29 cellular contexts compared by ENCODE assay signal in the genomic region with DNA sequence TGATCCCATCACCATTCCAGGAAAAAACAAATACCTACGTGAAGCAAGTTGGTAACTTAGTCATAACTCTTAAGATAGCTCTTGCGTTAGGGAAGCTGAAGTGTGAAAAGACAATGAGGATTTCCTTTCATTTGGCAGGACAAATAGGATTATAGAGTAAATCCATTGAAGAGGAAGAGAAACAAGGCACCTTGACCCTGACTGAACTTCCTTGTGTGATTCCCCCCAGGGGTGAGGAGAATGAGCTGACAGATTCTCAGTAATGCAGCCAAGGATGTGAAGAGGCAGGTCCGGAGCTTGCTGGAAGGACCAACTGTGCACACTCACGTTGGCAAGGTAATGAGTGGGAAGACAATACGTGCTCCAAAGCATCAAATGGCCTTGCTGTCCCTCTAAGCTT. TPM values are rescaled to one million over a fixed set of nuclear protein-coding genes. Genes with fewer than 3 reads are reported as not detected.
DNase-seq lines count a peak whose midpoint lies in the region; FAIRE-seq and TF ChIP-seq lines count a peak whose summit lies in the region.
"Had no signal": no experiment of that assay in that cellular context is flagged by ENCODE, and none has a peak within 500 bp of the region (broad histone marks: within the 10 kb centered on the region; RNA-seq: fewer than 3 reads in every experiment).

No MANE protein-coding gene starts in this region.

- H3K9me3 ChIP-seq in trophoblast cell (ENCODE audit: insufficient read depth, low read depth, low read length) (no peaks in the 10 kb centered on the region), neural progenitor cell (ENCODE audit: low read depth) (no peaks in the 10 kb centered on the region)
- H3K9me3 ChIP-seq in CD4-positive, alpha-beta memory T cell (ENCODE audit: control insufficient read depth in 1 of 2, low read length in 2 of 2) = no peaks in the 10 kb centered on the region
- H3K9me3 ChIP-seq: BE2C, body of pancreas, left lung, tibial nerve had no signal

- no peaks in the 10 kb centered on the region for H3K27me3 ChIP-seq in bronchial epithelial cell (ENCODE audit: control insufficient read depth, insufficient read depth, low read length)
- H3K27me3 ChIP-seq in trophoblast cell (ENCODE audit: insufficient read depth, low read length) = no peaks in the 10 kb centered on the region
- H3K27me3 ChIP-seq in CD4-positive, alpha-beta memory T cell (ENCODE audit: insufficient read depth, low read length) = no peaks in the 10 kb centered on the region
- peaks cover 8% of the 10 kb centered on the region for H3K27me3 ChIP-seq in neural progenitor cell
- H3K27me3 ChIP-seq: BE2C, body of pancreas, left lung, tibial nerve had no signal

- H3K27ac Mint-ChIP-seq in CD4-positive, alpha-beta memory T cell = no peak overlapping the region
- no peak overlapping the region for H3K27ac Mint-ChIP-seq in neural progenitor cell
- H3K27ac Mint-ChIP-seq: activated CD4-positive, alpha-beta T cell treated with anti-CD3 and anti-CD28 coated beads for 36 hours; activated T-cell treated with anti-CD3 and anti-CD28 coated beads, Interleukin-2, amount 50 U/mL, for 24 hours; mesothelial cell of epicardium; stimulated activated naive CD8-positive, alpha-beta T cell treated with anti-CD3 and anti-CD28 coated beads, Interleukin-15, amount 100 ng/mL, for 72 hours; T-helper 1 cell treated with Interleukin-12 subunit alpha and Interleukin-12 subunit beta and Interleukin-4 antibody, amounts not matched to agents 30 μg/mL and 1 μg/mL, for 36 hours had no signal

- H4K8ac ChIP-seq in trophoblast cell (ENCODE audit: low read depth, low read length) = no peak overlapping the region

- no peaks in the 10 kb centered on the region for H3K9me3 Mint-ChIP-seq in CD4-positive, alpha-beta memory T cell
- H3K9me3 Mint-ChIP-seq in neural progenitor cell = no peaks in the 10 kb centered on the region
- H3K9me3 Mint-ChIP-seq: activated T-cell treated with anti-CD3 and anti-CD28 coated beads, Interleukin-2, amount 50 U/mL, for 24 hours; immature natural killer cell; mesothelial cell of epicardium; naive B cell; stimulated activated naive CD8-positive, alpha-beta T cell treated with anti-CD3 and anti-CD28 coated beads, Interleukin-15, amount 100 ng/mL, for 72 hours had no signal

- POLR2A ChIA-PET in CD4-positive, alpha-beta memory T cell (lab: Charles Lee; ENCODE audit: partially characterized antibody) = interaction anchor here (2.5 to 7.7 kb wide), 2 partner anchors 362 to 440 kb away, joined by 16 to 82 read pairs; a partner anchor contains a TSS

- H3K9ac ChIP-seq in trophoblast cell (ENCODE audit: low read length) = no peak overlapping the region
- no peak overlapping the region for H3K9ac ChIP-seq in neural progenitor cell

- no peak overlapping the region for H3K14ac ChIP-seq in trophoblast cell (ENCODE audit: low read length)

- H3K23ac ChIP-seq in trophoblast cell (ENCODE audit: low read length) = no peak overlapping the region

- H3K36me3 ChIP-seq in bronchial epithelial cell (ENCODE audit: control insufficient read depth, insufficient read depth, low read length) = no peaks in the 10 kb centered on the region
- H3K36me3 ChIP-seq in trophoblast cell (ENCODE audit: control insufficient read depth in 1 of 2, insufficient read depth in 2 of 2, low read length in 2 of 2) = no peaks in the 10 kb centered on the region
- H3K36me3 ChIP-seq in CD4-positive, alpha-beta memory T cell (ENCODE audit: insufficient read depth, low read length) = no peaks in the 10 kb centered on the region
- no peaks in the 10 kb centered on the region for H3K36me3 ChIP-seq in neural progenitor cell
- H3K36me3 ChIP-seq: BE2C, left lung, tibial nerve had no signal

- H3K27ac ChIP-seq in trophoblast cell (ENCODE audit: low read depth, low read length) (no peak overlapping the region), neural progenitor cell (no peak overlapping the region)
- H3K27ac ChIP-seq in CD4-positive, alpha-beta memory T cell (ENCODE audit: low read depth, low read length) = no peak overlapping the region
- H3K27ac ChIP-seq: body of pancreas, skin epidermis, tibial nerve had no signal

- H2AFZ ChIP-seq in trophoblast cell (ENCODE audit: insufficient read depth, low read length, poor library complexity) (no peak overlapping the region), neural progenitor cell (replicated peaks) (no peak overlapping the region)

- no peak overlapping the region for H3K4ac ChIP-seq in trophoblast cell (ENCODE audit: low read depth, low read length)

- no peak overlapping the region for H3K18ac ChIP-seq in trophoblast cell (ENCODE audit: low read length)

- peaks cover 27 to 46% (median 36%) of the 10 kb centered on the region in 4 donors for H3K4me1 Mint-ChIP-seq in CD4-positive, alpha-beta memory T cell
- peaks cover 20% of the 10 kb centered on the region for H3K4me1 Mint-ChIP-seq in neural progenitor cell

- no peaks in the 10 kb centered on the region for H3K27me3 Mint-ChIP-seq in CD4-positive, alpha-beta memory T cell
- peaks cover 6% of the 10 kb centered on the region for H3K27me3 Mint-ChIP-seq in neural progenitor cell (ENCODE audit: insufficient read depth, low read depth)
- H3K27me3 Mint-ChIP-seq: activated CD4-positive, alpha-beta T cell treated with anti-CD3 and anti-CD28 coated beads for 36 hours; activated T-cell treated with anti-CD3 and anti-CD28 coated beads, Interleukin-2, amount 50 U/mL, for 24 hours; naive B cell; stimulated activated naive CD8-positive, alpha-beta T cell treated with anti-CD3 and anti-CD28 coated beads, Interleukin-15, amount 100 ng/mL, for 72 hours had no signal

- peak overlapping the region; percentile 10 for H2BK12ac ChIP-seq in trophoblast cell (ENCODE audit: low read length)

- H3K4me3 Mint-ChIP-seq in CD4-positive, alpha-beta memory T cell = no peak overlapping the region
- H3K4me3 Mint-ChIP-seq in neural progenitor cell = no peak overlapping the region
- H3K4me3 Mint-ChIP-seq: activated CD4-positive, alpha-beta T cell treated with anti-CD3 and anti-CD28 coated beads for 36 hours; activated T-cell treated with anti-CD3 and anti-CD28 coated beads, Interleukin-2, amount 50 U/mL, for 24 hours; immature natural killer cell; mesothelial cell of epicardium; stimulated activated naive CD8-positive, alpha-beta T cell treated with anti-CD3 and anti-CD28 coated beads, Interleukin-15, amount 100 ng/mL, for 72 hours; T-helper 1 cell treated with Interleukin-12 subunit alpha and Interleukin-12 subunit beta and Interleukin-4 antibody, amounts not matched to agents 30 μg/mL and 1 μg/mL, for 36 hours had no signal

- no peaks in the 10 kb centered on the region for H3K36me3 Mint-ChIP-seq in CD4-positive, alpha-beta memory T cell
- no peaks in the 10 kb centered on the region for H3K36me3 Mint-ChIP-seq in neural progenitor cell
- H3K36me3 Mint-ChIP-seq: mesothelial cell of epicardium, naive B cell had no signal

- no CpG with 5 or more reads among the region's 5 CpGs for WGBS in trophoblast cell (ENCODE audit: extremely low coverage, insufficient coverage, insufficient read length)

- peak; percentile 2 for DNase-seq in NOMO-1 treated with DMSO at 0.1 percent for 48 hours (lab: John Stamatoyannopoulos, UW; ENCODE audit: unreplicated experiment)
- no peak for DNase-seq in NOMO-1 (lab: John Stamatoyannopoulos, UW; ENCODE audit: unreplicated experiment in 2 of 2)
- no peak for DNase-seq in D721Med (ENCODE audit: insufficient read length, low spot score)
- DNase-seq in bronchial epithelial cell (ENCODE audit: low read depth) = peak; percentile 49
- DNase-seq in trophoblast cell = no peak
- DNase-seq in CD4-positive, alpha-beta memory T cell = no peak
- no peak for DNase-seq in DMS 273 treated with DMSO at 0.1 percent for 48 hours (lab: John Stamatoyannopoulos, UW)
- no peak for DNase-seq in neural progenitor cell (ENCODE audit: low spot score)
- DNase-seq: activated CD4-positive, alpha-beta T cell treated with anti-CD3 and anti-CD28 coated beads for 36 hours; activated naive CD4-positive, alpha-beta T cell; activated T-cell treated with anti-CD3 and anti-CD28 coated beads, Interleukin-2, amount 50 U/mL, for 24 hours; BE2C; body of pancreas; DMS53; foreskin fibroblast; GDM1; hippocampal formation; immature natural killer cell; left lung; naive B cell; NCI-H187; NCI-H526; stimulated activated naive CD8-positive, alpha-beta T cell treated with anti-CD3 and anti-CD28 coated beads, Interleukin-15, amount 100 ng/mL, for 72 hours had no signal

- H3F3A ChIP-seq in neural progenitor cell (ENCODE audit: low read depth) = no peaks in the 10 kb centered on the region

- no peaks in the 10 kb centered on the region for H3K79me2 ChIP-seq in trophoblast cell (ENCODE audit: control insufficient read depth, insufficient read depth, low read length, poor library complexity)
- no peaks in the 10 kb centered on the region for H3K79me2 ChIP-seq in neural progenitor cell (ENCODE audit: low read depth)

- H3K4me1 ChIP-seq in trophoblast cell (ENCODE audit: control insufficient read depth in 1 of 2, insufficient read depth in 2 of 2, low read length in 2 of 2) (peaks cover 0 to 6% of the 10 kb centered on the region in 2 experiments), neural progenitor cell (peaks cover 18% of the 10 kb centered on the region)
- peaks cover 34% of the 10 kb centered on the region for H3K4me1 ChIP-seq in CD4-positive, alpha-beta memory T cell (ENCODE audit: insufficient read depth, low read length)
- H3K4me1 ChIP-seq: BE2C had no signal

- H2BK5ac ChIP-seq in trophoblast cell (ENCODE audit: low read depth, low read length, poor library complexity) = no peak overlapping the region

- intact Hi-C loops in CD4-positive, alpha-beta memory T cell (cut with micrococcal nuclease) = no loop called here

- CTCF ChIA-PET in CD4-positive, alpha-beta memory T cell (lab: Charles Lee; ENCODE audit: partially characterized antibody) = interaction anchor here (0.9 to 7.4 kb wide), 11 partner anchors 9 to 697 kb away, joined by 3 to 81 read pairs (median 24); a partner anchor contains a TSS

- H4K91ac ChIP-seq in trophoblast cell (ENCODE audit: low read depth, low read length) = no peak overlapping the region

- TF ChIP-seq CTCF in D721Med (IDR thresholded peaks at IDR 0.05; ENCODE audit: insufficient read depth, missing control alignments) = no peak
- no peak for TF ChIP-seq CTCF in bronchial epithelial cell (IDR thresholded peaks at IDR 0.05; ENCODE audit: insufficient read depth, low read length, severe bottlenecking)
- no peak for TF ChIP-seq CTCF in neural progenitor cell (IDR thresholded peaks at IDR 0.05)

- FAIRE-seq in D721Med (lab: Jason Lieb, UNC) (peak; percentile 91), bronchial epithelial cell (lab: Jason Lieb, UNC) (no peak)
- FAIRE-seq: A204.1, H1 had no signal

- H3K79me1 ChIP-seq in trophoblast cell (ENCODE audit: low read length) = peaks cover 2% of the 10 kb centered on the region

- no peak overlapping the region for H3K4me2 ChIP-seq in trophoblast cell (ENCODE audit: low read length)
- H3K4me2 ChIP-seq in neural progenitor cell = no peak overlapping the region

- H4K12ac ChIP-seq in trophoblast cell (ENCODE audit: low read depth, low read length) = no peak overlapping the region

- no peak overlapping the region for H2AK5ac ChIP-seq in trophoblast cell (ENCODE audit: low read length)

- H2BK120ac ChIP-seq in trophoblast cell (ENCODE audit: insufficient read depth, low read length, poor library complexity) = no peak overlapping the region

- no peaks in the 10 kb centered on the region for H4K20me1 ChIP-seq in neural progenitor cell (ENCODE audit: low read depth)

- H3K4me3 ChIP-seq in bronchial epithelial cell (ENCODE audit: low read depth, low read length) (no peak overlapping the region), trophoblast cell (ENCODE audit: low read depth, low read length) (no peak overlapping the region), neural progenitor cell (no peak overlapping the region)
- no peak overlapping the region for H3K4me3 ChIP-seq in CD4-positive, alpha-beta memory T cell (ENCODE audit: low read length in 2 of 2)
- H3K4me3 ChIP-seq: body of pancreas, left lung, skin epidermis, tibial nerve had no signal

RNA-seq across cellular contexts. Expression of a gene that starts 55.0 kb away (rescaled TPM):
- 1.1 and 1.9 TPM in 2 replicates for total RNA-seq in bronchial epithelial cell
- 3.5 and 3.7 TPM in 2 replicates for polyA plus RNA-seq in trophoblast cell (2013)
- total RNA-seq in CD4-positive, alpha-beta memory T cell = under 1 TPM; 0.19 to 0.29 TPM
- polyA plus RNA-seq in CD4-positive, alpha-beta memory T cell = not detected
- 18.7 and 26.4 TPM in 2 replicates for total RNA-seq in neural progenitor cell (ENCODE audit: low replicate concordance)

Comparison
In these comparisons a context has a peak if more than half of its experiments do, and no peak if none do; other contexts are left out.
1. DNase-seq: peak in NOMO-1 treated with DMSO at 0.1 percent for 48 hours (single experiment) and bronchial epithelial cell (single experiment); none in NOMO-1 (0 of 2), D721Med (single experiment), trophoblast cell (0 of 2), CD4-positive, alpha-beta memory T cell (0 of 5), DMS 273 treated with DMSO at 0.1 percent for 48 hours (single experiment) and neural progenitor cell (single experiment).